Comparison of ENCODE assay signal across 1 cellular context in the genomic region with DNA sequence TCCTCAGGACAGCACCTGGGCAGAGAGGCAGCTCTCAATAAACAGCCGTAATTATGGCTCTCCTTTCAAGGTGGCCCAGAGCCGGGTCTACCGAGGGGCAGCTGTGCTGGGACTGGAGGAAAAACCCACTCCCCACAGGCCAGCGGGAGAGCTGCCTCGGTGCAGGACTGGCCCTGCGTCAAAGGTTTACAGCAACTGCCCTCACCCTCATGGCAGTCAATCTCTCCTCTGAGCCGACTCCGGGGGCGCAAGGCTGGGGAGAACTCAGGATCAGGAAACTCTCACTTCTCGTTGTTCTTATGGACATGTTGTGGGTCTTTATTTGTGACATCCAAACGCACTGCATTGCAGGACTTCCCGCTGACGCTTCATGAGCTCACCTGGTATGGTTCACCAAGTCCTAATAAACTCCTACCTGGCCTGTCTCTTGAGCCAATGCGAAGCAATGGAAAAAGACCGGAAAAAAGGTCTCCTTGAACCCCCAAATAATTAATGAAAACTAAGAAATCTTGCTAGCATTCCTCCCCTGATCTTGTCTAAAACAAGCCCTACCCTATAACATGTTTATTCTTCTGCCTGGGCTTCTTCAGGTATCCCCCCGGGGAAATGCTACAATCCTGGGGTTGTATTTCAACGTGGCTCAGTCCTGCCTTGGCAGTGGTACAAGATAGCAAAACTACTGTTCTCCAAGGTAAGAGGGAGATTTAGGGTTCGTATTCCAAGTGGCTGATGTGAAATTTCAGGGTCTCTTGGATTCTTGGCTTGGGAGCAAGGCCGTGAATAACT.
A peak's percentile ranks its signal among the peaks of the same experiment; 100 is the strongest.
TF ChIP-seq lines count a peak whose summit lies in the region.

No MANE protein-coding gene starts in this region.

TF ChIP-seq in HEK293, 187 proteins besides CTCF, POLR2A, EP300 and RAD21 (continued from another document):
- no peak for TF ChIP-seq ZNF280D (tag by site-specific recombination; IDR thresholded peaks at IDR 0.05)
- TF ChIP-seq, protein P1, sequence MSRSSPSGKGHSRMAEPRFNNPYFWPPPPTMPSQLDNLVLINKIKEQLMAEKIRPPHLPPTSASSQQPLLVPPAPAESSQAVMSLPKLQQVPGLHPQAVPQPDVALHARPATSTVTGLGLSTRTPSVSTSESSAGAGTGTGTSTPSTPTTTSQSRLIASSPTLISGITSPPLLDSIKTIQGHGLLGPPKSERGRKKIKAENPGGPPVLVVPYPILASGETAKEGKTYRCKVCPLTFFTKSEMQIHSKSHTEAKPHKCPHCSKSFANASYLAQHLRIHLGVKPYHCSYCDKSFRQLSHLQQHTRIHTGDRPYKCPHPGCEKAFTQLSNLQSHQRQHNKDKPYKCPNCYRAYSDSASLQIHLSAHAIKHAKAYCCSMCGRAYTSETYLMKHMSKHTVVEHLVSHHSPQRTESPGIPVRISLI (tag by site-specific recombination; IDR thresholded peaks at IDR 0.05) = no peak
- TF ChIP-seq HIC1 (tag by site-specific recombination; IDR thresholded peaks at IDR 0.05) = no peak
- peak; percentile 49; the same call in 1 of the 2 replicates for TF ChIP-seq ZBTB48 (tag by site-specific recombination; IDR thresholded peaks at IDR 0.05)
- TF ChIP-seq ZSCAN16 (tag by site-specific recombination; IDR thresholded peaks at IDR 0.05) = no peak
